Comparison of ENCODE assay signal across 23 cellular contexts in the genomic region with DNA sequence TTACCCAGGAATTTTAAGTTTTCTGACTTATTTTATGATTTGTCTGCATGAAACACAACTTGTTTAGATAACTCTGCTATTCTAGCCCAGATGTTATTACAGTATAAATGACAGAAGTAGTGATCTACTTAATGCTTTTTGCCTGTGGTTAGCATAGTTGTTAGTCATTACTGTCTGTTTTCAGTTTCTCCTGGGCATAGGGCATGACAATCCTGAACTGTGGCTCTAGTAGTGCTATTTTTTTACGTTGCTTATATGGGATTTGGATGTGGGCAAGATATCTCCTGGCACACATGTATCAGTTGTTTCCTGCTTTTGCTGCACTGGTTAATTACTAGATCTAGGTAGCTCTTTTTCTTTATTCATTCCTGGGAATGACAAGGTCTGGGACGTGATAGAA.
A peak's percentile ranks its signal among the peaks of the same experiment; 100 is the strongest.
DNase-seq lines count a peak whose midpoint lies in the region; ATAC-seq and TF ChIP-seq lines count a peak whose summit lies in the region.
"Had no signal": no experiment of that assay in that cellular context is flagged by ENCODE, and none has a peak within 500 bp of the region (broad histone marks: within the 10 kb centered on the region; RNA-seq: fewer than 3 reads in every experiment).

No MANE protein-coding gene starts in this region.

- H3F3A ChIP-seq in GM23338 (replicated peaks; ENCODE audit: low read depth) (no peaks in the 10 kb centered on the region), smooth muscle cell (ENCODE audit: low read depth) (no peaks in the 10 kb centered on the region)

- H3K4me1 ChIP-seq in GM23338 (ENCODE audit: insufficient read depth) (no peaks in the 10 kb centered on the region), fibroblast of lung (ENCODE audit: control insufficient read depth, extremely low read depth, insufficient read depth, low read length) (no peaks in the 10 kb centered on the region), smooth muscle cell (ENCODE audit: low read depth) (no peaks in the 10 kb centered on the region)
- H3K4me1 ChIP-seq: heart left ventricle, lower lobe of right lung, prostate gland, SJSA1 had no signal

- DNase-seq in GM23338 (ENCODE audit: low spot score) (no peak), amniotic epithelial cell (ENCODE audit: low read depth) (peak; percentile 33), fibroblast of lung (ENCODE audit: low read depth in 2 of 2) (peak; percentile 12 to 13), smooth muscle cell (lab: John Stamatoyannopoulos, UW; ENCODE audit: unreplicated experiment) (no peak), germinal center (ENCODE audit: low spot score) (no peak), HK-2 (ENCODE audit: unreplicated experiment) (no peak), DMS79 (lab: John Stamatoyannopoulos, UW) (no peak)
- DNase-seq: activated CD4-positive, alpha-beta T cell treated with anti-CD3 and anti-CD28 coated beads, Interleukin-2, amount 50 U/mL, for 1 hour; activated naive CD8-positive, alpha-beta T cell treated with anti-CD3 and anti-CD28 coated beads for 36 hours; CD4-positive, alpha-beta T cell; GOT3; heart left ventricle; lower lobe of right lung; NCI-H146; NCI-H510A treated with DMSO at 0.1 percent for 48 hours; stimulated activated CD4-positive, alpha-beta T cell treated with anti-CD3 and anti-CD28 coated beads, Interleukin-2, amount 100 ng/mL, for 24 hours; WERI-Rb-1 had no signal

- H3K36me3 ChIP-seq in GM23338 (ENCODE audit: insufficient read depth): no peaks in the 10 kb centered on the region
- no peaks in the 10 kb centered on the region for H3K36me3 ChIP-seq in fibroblast of lung (ENCODE audit: control insufficient read depth, insufficient read depth, low read length)
- no peaks in the 10 kb centered on the region for H3K36me3 ChIP-seq in smooth muscle cell (ENCODE audit: low read depth)
- H3K36me3 ChIP-seq: heart left ventricle, lower lobe of right lung, prostate gland, SJSA1, thoracic aorta, WERI-Rb-1 had no signal

- H3K27ac Mint-ChIP-seq in GM23338: 0 out of 2 replicates have a peak overlapping the region, but pooled peaks have one; percentile 3
- H3K27ac Mint-ChIP-seq: activated naive CD8-positive, alpha-beta T cell treated with anti-CD3 and anti-CD28 coated beads for 36 hours; activated T-helper 2 cell treated with anti-CD3 and anti-CD28 coated beads, Interferon-gamma antibody, Interleukin-2, Interleukin-4, amounts not matched to agents 10 μg/mL and 5 μg/mL and 100 μg/mL, durations not matched to agents 14 hours and 24 hours and 36 hours; CD4-positive, alpha-beta T cell; stimulated activated memory B cell treated with anti-CD40 and anti-IgM and Interleukin-4, amounts not matched to agents 10 μg/mL and 1 μg/mL and 100 μg/mL, for 72 hours; T-helper 1 cell treated with Interleukin-12 subunit alpha and Interleukin-12 subunit beta and Interleukin-4 antibody, amounts not matched to agents 30 μg/mL and 1 μg/mL, for 36 hours had no signal

- WGBS in smooth muscle cell (ENCODE audit: low lambda C conversion rate): 56% methylated on average over 2 of the region's 2 CpGs

- no peaks in the 10 kb centered on the region for H3K79me2 ChIP-seq in GM23338 (replicated peaks; ENCODE audit: insufficient read depth)
- H3K79me2 ChIP-seq in fibroblast of lung (ENCODE audit: control insufficient read depth, insufficient read depth, low read length): no peaks in the 10 kb centered on the region
- H3K79me2 ChIP-seq in smooth muscle cell (ENCODE audit: low read depth): no peaks in the 10 kb centered on the region

- TF ChIP-seq CTCF in GM23338 (conservative IDR thresholded peaks at IDR 0.05; ENCODE audit: low read depth in 2 of 2) (no peak), fibroblast of lung (conservative IDR thresholded peaks at IDR 0.05 in 1 of 2, IDR thresholded peaks at IDR 0.05 in 1 of 2; ENCODE audit: low read depth in 1 of 2, low read length in 2 of 2) (no peak), smooth muscle cell (IDR thresholded peaks at IDR 0.05; ENCODE audit: borderline replicate concordance, insufficient read depth, poor library complexity, severe bottlenecking) (no peak)

- H4K20me1 ChIP-seq in GM23338 (replicated peaks; ENCODE audit: insufficient read depth): no peaks in the 10 kb centered on the region
- H4K20me1 ChIP-seq in fibroblast of lung (ENCODE audit: control insufficient read depth, extremely low read depth, insufficient read depth, low read length): no peaks in the 10 kb centered on the region
- no peaks in the 10 kb centered on the region for H4K20me1 ChIP-seq in smooth muscle cell (ENCODE audit: low read depth)

- ATAC-seq in GM23338: no peak
- ATAC-seq: heart left ventricle; lower lobe of right lung; stimulated activated memory B cell treated with anti-CD40 and anti-IgM and Interleukin-4, amounts not matched to agents 10 μg/mL and 1 μg/mL and 100 μg/mL, for 72 hours had no signal

- no peaks in the 10 kb centered on the region for H3K4me1 Mint-ChIP-seq in GM23338
- H3K4me1 Mint-ChIP-seq: activated naive CD8-positive, alpha-beta T cell treated with anti-CD3 and anti-CD28 coated beads for 36 hours; stimulated activated memory B cell treated with anti-CD40 and anti-IgM and Interleukin-4, amounts not matched to agents 10 μg/mL and 1 μg/mL and 100 μg/mL, for 72 hours had no signal

- H3K9ac ChIP-seq in fibroblast of lung (ENCODE audit: insufficient read depth, low read length) (no peak overlapping the region), smooth muscle cell (ENCODE audit: low read depth) (no peak overlapping the region)

- H3K9me3 Mint-ChIP-seq in GM23338: no peaks in the 10 kb centered on the region
- H3K9me3 Mint-ChIP-seq: activated naive CD8-positive, alpha-beta T cell treated with anti-CD3 and anti-CD28 coated beads for 36 hours; activated T-helper 2 cell treated with anti-CD3 and anti-CD28 coated beads, Interferon-gamma antibody, Interleukin-2, Interleukin-4, amounts not matched to agents 10 μg/mL and 5 μg/mL and 100 μg/mL, durations not matched to agents 14 hours and 24 hours and 36 hours; stimulated activated memory B cell treated with anti-CD40 and anti-IgM and Interleukin-4, amounts not matched to agents 10 μg/mL and 1 μg/mL and 100 μg/mL, for 72 hours; T-helper 1 cell treated with Interleukin-12 subunit alpha and Interleukin-12 subunit beta and Interleukin-4 antibody, amounts not matched to agents 30 μg/mL and 1 μg/mL, for 36 hours had no signal

- no peak overlapping the region for H2AFZ ChIP-seq in GM23338
- H2AFZ ChIP-seq in fibroblast of lung (ENCODE audit: low read length): no peak overlapping the region
- H2AFZ ChIP-seq in smooth muscle cell (ENCODE audit: low read depth): peak overlapping the region; percentile 0

- H3K27me3 ChIP-seq in GM23338 (ENCODE audit: insufficient read depth) (no peaks in the 10 kb centered on the region), fibroblast of lung (ENCODE audit: control insufficient read depth, insufficient read depth, low read length) (no peaks in the 10 kb centered on the region), smooth muscle cell (ENCODE audit: low read depth) (no peaks in the 10 kb centered on the region)
- H3K27me3 ChIP-seq: heart left ventricle, SJSA1 had no signal

- H3K27ac ChIP-seq in GM23338 (ENCODE audit: low read depth): no peak overlapping the region
- no peak overlapping the region for H3K27ac ChIP-seq in fibroblast of lung (ENCODE audit: insufficient read depth, low read length)
- H3K27ac ChIP-seq in smooth muscle cell (ENCODE audit: low read depth): no peak overlapping the region
- H3K27ac ChIP-seq: heart left ventricle, lower lobe of right lung, prostate gland, SJSA1, thoracic aorta, WERI-Rb-1 had no signal

- H3K4me2 ChIP-seq in GM23338: no peak overlapping the region
- no peak overlapping the region for H3K4me2 ChIP-seq in fibroblast of lung (ENCODE audit: extremely low read depth, insufficient read depth, low read length)
- peak overlapping the region; percentile 3 for H3K4me2 ChIP-seq in smooth muscle cell

- H3K9me2 ChIP-seq in GM23338 (ENCODE audit: insufficient read depth): no peaks in the 10 kb centered on the region

- H3K27me3 Mint-ChIP-seq in GM23338 (ENCODE audit: insufficient read depth, low read depth, poor library complexity): no peaks in the 10 kb centered on the region
- H3K27me3 Mint-ChIP-seq: activated naive CD8-positive, alpha-beta T cell treated with anti-CD3 and anti-CD28 coated beads for 36 hours; CD4-positive, alpha-beta T cell; stimulated activated memory B cell treated with anti-CD40 and anti-IgM and Interleukin-4, amounts not matched to agents 10 μg/mL and 1 μg/mL and 100 μg/mL, for 72 hours had no signal

- H3K36me3 Mint-ChIP-seq in GM23338 (ENCODE audit: low read depth): no peaks in the 10 kb centered on the region; the same call in 2 of the 3 replicates
- H3K36me3 Mint-ChIP-seq: activated naive CD8-positive, alpha-beta T cell treated with anti-CD3 and anti-CD28 coated beads for 36 hours; stimulated activated memory B cell treated with anti-CD40 and anti-IgM and Interleukin-4, amounts not matched to agents 10 μg/mL and 1 μg/mL and 100 μg/mL, for 72 hours had no signal

- no peak overlapping the region for H3K4me3 ChIP-seq in GM23338
- no peak overlapping the region for H3K4me3 ChIP-seq in fibroblast of lung (replicated peaks in 1 of 4; ENCODE audit: control extremely low read depth in 1 of 4, insufficient read depth in 1 of 4, low read depth in 3 of 4, low read length in 4 of 4)
- H3K4me3 ChIP-seq in smooth muscle cell: no peak overlapping the region
- H3K4me3 ChIP-seq: heart left ventricle, lower lobe of right lung, prostate gland, SJSA1, thoracic aorta had no signal

- no peak overlapping the region for H3K4me3 Mint-ChIP-seq in GM23338
- H3K4me3 Mint-ChIP-seq: activated naive CD8-positive, alpha-beta T cell treated with anti-CD3 and anti-CD28 coated beads for 36 hours; CD4-positive, alpha-beta T cell; stimulated activated memory B cell treated with anti-CD40 and anti-IgM and Interleukin-4, amounts not matched to agents 10 μg/mL and 1 μg/mL and 100 μg/mL, for 72 hours; T-helper 1 cell treated with Interleukin-12 subunit alpha and Interleukin-12 subunit beta and Interleukin-4 antibody, amounts not matched to agents 30 μg/mL and 1 μg/mL, for 36 hours had no signal

- no peaks in the 10 kb centered on the region for H3K9me3 ChIP-seq in fibroblast of lung (ENCODE audit: control insufficient read depth, insufficient read depth, low read depth, low read length)
- H3K9me3 ChIP-seq in smooth muscle cell (replicated peaks; ENCODE audit: low read depth): no peaks in the 10 kb centered on the region
- H3K9me3 ChIP-seq: heart left ventricle, lower lobe of right lung, prostate gland, SJSA1, thoracic aorta had no signal

TF ChIP-seq in GM23338, 12 proteins besides CTCF, POLR2A, EP300 and RAD21 (continues in another document):
- TF ChIP-seq NANOG (IDR thresholded peaks at IDR 0.05; ENCODE audit: borderline replicate concordance) (no peak), STAT1 (IDR thresholded peaks at IDR 0.05; ENCODE audit: unreplicated experiment) (no peak)

Comparison
In these comparisons a context has a peak if more than half of its experiments do, and no peak if none do; other contexts are left out.
1. DNase-seq: peak in amniotic epithelial cell (single experiment) and fibroblast of lung (2 of 2); none in GM23338 (single experiment), smooth muscle cell (single experiment), germinal center (single experiment), HK-2 (single experiment) and DMS79 (single experiment).